ENCODE assay signal across 8 cellular contexts in the genomic region with DNA sequence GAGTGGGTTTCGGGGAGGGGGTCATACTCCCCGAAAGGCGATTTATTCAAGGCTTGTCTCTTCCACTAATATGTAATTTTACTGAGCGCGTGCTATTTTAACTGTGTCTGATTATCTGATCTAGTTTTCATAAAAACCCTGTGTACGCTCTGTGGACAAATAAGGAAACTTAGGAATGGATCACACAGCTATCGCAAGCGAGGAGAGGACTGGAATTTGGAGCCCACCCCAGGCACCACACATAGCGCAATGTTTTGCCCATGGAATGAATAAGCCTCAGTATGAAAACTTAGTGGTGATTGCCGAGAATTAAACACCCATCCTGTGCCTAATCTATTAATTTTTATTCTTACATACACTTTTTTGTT. TPM values are rescaled to one million over a fixed set of nuclear protein-coding genes. Genes with fewer than 3 reads are reported as not detected.
DNase-seq lines count a peak whose midpoint lies in the region; FAIRE-seq and TF ChIP-seq lines count a peak whose summit lies in the region.

No MANE protein-coding gene starts in this region.

- no peaks in the 10 kb centered on the region for H3K9me3 ChIP-seq in kidney (ENCODE audit: control insufficient read depth in 1 of 2, low read length in 2 of 2)

- peak; percentile 62 for DNase-seq in DMS53 treated with DMSO at 0.1 percent for 48 hours (lab: John Stamatoyannopoulos, UW; ENCODE audit: unreplicated experiment)
- no peak for DNase-seq in Jurkat, Clone E6-1 (ENCODE audit: low read depth, low spot score)
- peak; percentile 64 for DNase-seq in astrocyte of the hippocampus (ENCODE audit: low read depth, low spot score)
- no peak for DNase-seq in kidney
- DNase-seq in stimulated activated naive CD4-positive, alpha-beta T cell treated with Interleukin-2 at 50 U/mL for 16 hours (lab: John Stamatoyannopoulos, UW), result no peak
- DNase-seq in activated CD4-positive, alpha-beta T cell treated with anti-CD3 and anti-CD28 coated beads for 4 hours, result no peak
- no peak for DNase-seq in dedifferentiated amniotic fluid mesenchymal stem cell (ENCODE audit: extremely low spot score)

- H3K9ac ChIP-seq in kidney (ENCODE audit: low read length in 2 of 2), result peak overlapping the region; percentile 4 to 86

- H3K27ac ChIP-seq in kidney (ENCODE audit: low read depth in 2 of 2, low read length in 2 of 2), result peak overlapping the region; percentile 74 to 88
- peak overlapping the region; percentile 56 for H3K27ac ChIP-seq in temporal lobe (ENCODE audit: low read depth, low read length)

- intact Hi-C loops in kidney (cut with DNase I), result no loop called here

- H3K4me1 ChIP-seq in kidney (ENCODE audit: control insufficient read depth in 1 of 2, insufficient read depth in 1 of 2, low read depth in 1 of 2, low read length in 2 of 2), result peaks cover 0 to 13% of the 10 kb centered on the region in 2 donors

- peaks cover 16 to 19% of the 10 kb centered on the region in 2 donors for H3K36me3 ChIP-seq in kidney (ENCODE audit: control insufficient read depth in 1 of 2, insufficient read depth in 2 of 2, low read length in 2 of 2)

- no peak for TF ChIP-seq CTCF in kidney (IDR thresholded peaks at IDR 0.05; ENCODE audit: borderline replicate concordance, extremely low read depth, insufficient read depth)

- peak overlapping the region; percentile 78 for H3K4me3 ChIP-seq in Jurkat, Clone E6-1 (ENCODE audit: low read length)
- H3K4me3 ChIP-seq in kidney (ENCODE audit: low read length in 2 of 2), result peak overlapping the region; percentile 44 to 83

- no peak for FAIRE-seq in kidney (lab: Jason Lieb, UNC)

RNA-seq across cellular contexts. Expression of a gene that starts 9.8 kb away (rescaled TPM):
- not detected for polyA plus RNA-seq in Jurkat, Clone E6-1 (2012; ENCODE audit: insufficient read depth, insufficient read length)
- 3.3 TPM for total RNA-seq in kidney
- polyA plus RNA-seq in kidney (ENCODE audit: insufficient read depth, low read depth, low replicate concordance), result 0.32 TPM
- 3.2 TPM for total RNA-seq in temporal lobe

RNA-seq across cellular contexts. Expression of a gene that starts 29.3 kb away (rescaled TPM):
- polyA plus RNA-seq in Jurkat, Clone E6-1 (2012; ENCODE audit: insufficient read depth, insufficient read length), result 45.5 TPM
- total RNA-seq in kidney (30.2 TPM), temporal lobe (22.9 TPM)
- 27.7 TPM for polyA plus RNA-seq in kidney (ENCODE audit: insufficient read depth, low read depth, low replicate concordance)

Comparison
In these comparisons a context has a peak if more than half of its experiments do, and no peak if none do; other contexts are left out.
1. DNase-seq: peak in DMS53 treated with DMSO at 0.1 percent for 48 hours (single experiment) and astrocyte of the hippocampus (single experiment); none in Jurkat, Clone E6-1 (single experiment), kidney (single experiment), stimulated activated naive CD4-positive, alpha-beta T cell treated with Interleukin-2 at 50 U/mL for 16 hours (single experiment), activated CD4-positive, alpha-beta T cell treated with anti-CD3 and anti-CD28 coated beads for 4 hours (0 of 2) and dedifferentiated amniotic fluid mesenchymal stem cell (single experiment).